Comparison of ENCODE assay signal across 8 cellular contexts in genomic region chr3:15331606-15332404, GRCh38. TPM values are rescaled to one million over a fixed set of nuclear protein-coding genes. Genes with fewer than 3 reads are reported as not detected.
DNase-seq lines count a peak whose midpoint lies in the region; ATAC-seq, FAIRE-seq and TF ChIP-seq lines count a peak whose summit lies in the region.

No MANE protein-coding gene starts in this region.

- H3K4me1 Mint-ChIP-seq in activated CD8-positive, alpha-beta T cell treated with anti-CD3 and anti-CD28 coated beads, Interleukin-2, amount 10 ng/mL, durations not matched to agents 7 days and 5 days (ENCODE audit: low read depth) = peaks cover 39% of the 10 kb centered on the region

- peak overlapping the region in 10 of 11 experiments; percentile 28 to 75 (median 56); a peak in 18 of 22 replicates for H3K27ac ChIP-seq in BLaER1 treated with 17β-estradiol and CSF1 and Interleukin-3, amounts not matched to agents 10 nM and 100 nM
- H3K27ac ChIP-seq in endothelial cell of umbilical vein (ENCODE audit: insufficient read depth, low read depth, low read length) (peak overlapping the region; percentile 61), muscle layer of duodenum (ENCODE audit: low read length) (peak overlapping the region; percentile 73)

- H3K27me3 ChIP-seq in BLaER1 treated with 17β-estradiol and CSF1 and Interleukin-3, amounts not matched to agents 10 nM and 100 nM = peaks cover 23 to 60% (median 58%) of the 10 kb centered on the region in 11 experiments
- H3K27me3 ChIP-seq in endothelial cell of umbilical vein (ENCODE audit: control insufficient read depth in 2 of 2, insufficient read depth in 2 of 2, low read length in 2 of 2) = no peaks in the 10 kb centered on the region
- H3K27me3 ChIP-seq in muscle layer of duodenum (ENCODE audit: low read depth, low read length) = no peaks in the 10 kb centered on the region

- peak overlapping the region; percentile 67 to 91 (median 77) for H3K4me3 ChIP-seq in BLaER1 treated with 17β-estradiol and CSF1 and Interleukin-3, amounts not matched to agents 10 nM and 100 nM
- peak overlapping the region; percentile 91 to 93 (median 92) for H3K4me3 ChIP-seq in endothelial cell of umbilical vein (replicated peaks in 1 of 3; ENCODE audit: insufficient read depth in 1 of 3, low read depth in 1 of 3, low read length in 3 of 3)
- H3K4me3 ChIP-seq in muscle layer of duodenum (ENCODE audit: low read depth in 1 of 2, low read length in 2 of 2) = peak overlapping the region; percentile 81 to 91

- DNase-seq in activated CD8-positive, alpha-beta T cell treated with anti-CD3 and anti-CD28 coated beads, Interleukin-2, amount 10 ng/mL, durations not matched to agents 7 days and 5 days = no peak
- DNase-seq in endothelial cell of umbilical vein (ENCODE audit: low read depth, low spot score) (peak; percentile 52), superior temporal gyrus (ENCODE audit: extremely low spot score) (peak; percentile 62), occipital lobe (lab: John Stamatoyannopoulos, UW) (no peak)

- intact Hi-C loops in endothelial cell of umbilical vein (cut with micrococcal nuclease) = loop anchor here (1.0 kb wide), 2 partner anchors 46 to 64 kb away; no protein-coding TSS in a partner anchor

- peaks cover 31% of the 10 kb centered on the region for H3K36me3 Mint-ChIP-seq in activated CD8-positive, alpha-beta T cell treated with anti-CD3 and anti-CD28 coated beads, Interleukin-2, amount 10 ng/mL, durations not matched to agents 7 days and 5 days (ENCODE audit: low read depth)

- dilution Hi-C loops in endothelial cell of umbilical vein (cut with MboI; ENCODE audit: extremely low pct_ligation_motif_present, low sequenced_read_pairs) = no loop called here

- H3K9me3 Mint-ChIP-seq in activated CD8-positive, alpha-beta T cell treated with anti-CD3 and anti-CD28 coated beads, Interleukin-2, amount 10 ng/mL, durations not matched to agents 7 days and 5 days (ENCODE audit: insufficient read depth) = no peaks in the 10 kb centered on the region

- no peak for TF ChIP-seq RAD21 in Ishikawa (IDR thresholded peaks at IDR 0.05; ENCODE audit: low read depth)

- CTCF ChIA-PET in activated CD8-positive, alpha-beta T cell treated with anti-CD3 and anti-CD28 coated beads, Interleukin-2, amount 10 ng/mL, durations not matched to agents 7 days and 5 days (lab: Charles Lee) = interaction anchor here (0.8 to 10.6 kb wide), 32 partner anchors 8 to 932 kb away, joined by 3 to 168 read pairs (median 6); no protein-coding TSS in a partner anchor
- CTCF ChIA-PET in endothelial cell of umbilical vein (lab: Charles Lee) = interaction anchor here (0.7 to 7.9 kb wide), 28 partner anchors 8 to 75 kb away, joined by 3 to 185 read pairs (median 6); no protein-coding TSS in a partner anchor

- BruUV-seq in endothelial cell of umbilical vein (replicated peaks; lab: Mats Ljungman, UMichigan) = no TSS peak

- H3K36me3 ChIP-seq in BLaER1 treated with 17β-estradiol and CSF1 and Interleukin-3, amounts not matched to agents 10 nM and 100 nM = peaks cover 0 to 33% (median 0%) of the 10 kb centered on the region in 11 experiments; a peak in 11 of 22 replicates
- H3K36me3 ChIP-seq in endothelial cell of umbilical vein (ENCODE audit: control insufficient read depth in 2 of 2, extremely low read depth in 1 of 2, insufficient read depth in 2 of 2, low read length in 2 of 2) = no peaks in the 10 kb centered on the region
- H3K36me3 ChIP-seq in muscle layer of duodenum (ENCODE audit: control insufficient read depth in 1 of 2, insufficient read depth in 2 of 2, low read length in 2 of 2) = no peaks in the 10 kb centered on the region

- POLR2A ChIA-PET in activated CD8-positive, alpha-beta T cell treated with anti-CD3 and anti-CD28 coated beads, Interleukin-2, amount 10 ng/mL, durations not matched to agents 7 days and 5 days (lab: Charles Lee) = interaction anchor here (0.8 kb wide), 2 partner anchors 14 to 30 kb away, joined by 3 to 4 read pairs; no protein-coding TSS in a partner anchor
- POLR2A ChIA-PET in endothelial cell of umbilical vein (lab: Charles Lee) = no interaction called here

- peak overlapping the region; percentile 56 to 83 (median 78) for H3K9ac ChIP-seq in BLaER1 treated with 17β-estradiol and CSF1 and Interleukin-3, amounts not matched to agents 10 nM and 100 nM
- peak overlapping the region; percentile 72 for H3K9ac ChIP-seq in endothelial cell of umbilical vein (replicated peaks; ENCODE audit: extremely low read depth, insufficient read depth, low read length)

- peaks cover 43% of the 10 kb centered on the region for H3K79me2 ChIP-seq in endothelial cell of umbilical vein (ENCODE audit: control insufficient read depth, insufficient read depth, low read length)

- peak overlapping the region; percentile 76 for H3K4me3 Mint-ChIP-seq in activated CD8-positive, alpha-beta T cell treated with anti-CD3 and anti-CD28 coated beads, Interleukin-2, amount 10 ng/mL, durations not matched to agents 7 days and 5 days

- no peaks in the 10 kb centered on the region for H3K9me1 ChIP-seq in endothelial cell of umbilical vein (replicated peaks; ENCODE audit: control insufficient read depth, extremely low read depth, insufficient read depth, low read length)

- no peak for TF ChIP-seq EP300 in Ishikawa (IDR thresholded peaks at IDR 0.05; ENCODE audit: borderline replicate concordance)

- ATAC-seq in GM21367 (IDR thresholded peaks at IDR 0.05; ENCODE audit: unreplicated experiment) = peak; percentile 22
- ATAC-seq in activated CD8-positive, alpha-beta T cell treated with anti-CD3 and anti-CD28 coated beads, Interleukin-2, amount 10 ng/mL, durations not matched to agents 7 days and 5 days = peak; percentile 59

- TF ChIP-seq POLR2A in endothelial cell of umbilical vein (IDR thresholded peaks at IDR 0.05; ENCODE audit: low read depth, low read length) = no peak

- peaks cover 25% of the 10 kb centered on the region for H3K27me3 Mint-ChIP-seq in activated CD8-positive, alpha-beta T cell treated with anti-CD3 and anti-CD28 coated beads, Interleukin-2, amount 10 ng/mL, durations not matched to agents 7 days and 5 days (ENCODE audit: low read depth)

- H3K27ac Mint-ChIP-seq in activated CD8-positive, alpha-beta T cell treated with anti-CD3 and anti-CD28 coated beads, Interleukin-2, amount 10 ng/mL, durations not matched to agents 7 days and 5 days = peak overlapping the region; percentile 31

- no peaks in the 10 kb centered on the region for H3K9me3 ChIP-seq in BLaER1 treated with 17β-estradiol and CSF1 and Interleukin-3, amounts not matched to agents 10 nM and 100 nM (replicated peaks in 1 of 11)
- H3K9me3 ChIP-seq in endothelial cell of umbilical vein (replicated peaks; ENCODE audit: control insufficient read depth, insufficient read depth, low read length) (no peaks in the 10 kb centered on the region), muscle layer of duodenum (ENCODE audit: control insufficient read depth in 1 of 2, low read length in 2 of 2) (no peaks in the 10 kb centered on the region)

- H4K20me1 ChIP-seq in BLaER1 treated with 17β-estradiol and CSF1 and Interleukin-3, amounts not matched to agents 10 nM and 100 nM = peaks cover 0 to 35% (median 16%) of the 10 kb centered on the region in 11 experiments; a peak in 12 of 22 replicates
- H4K20me1 ChIP-seq in endothelial cell of umbilical vein (replicated peaks; ENCODE audit: control insufficient read depth, extremely low read depth, insufficient read depth, low read length) = no peaks in the 10 kb centered on the region

- peak overlapping the region; percentile 83 to 100 (median 96) for H3K4me2 ChIP-seq in BLaER1 treated with 17β-estradiol and CSF1 and Interleukin-3, amounts not matched to agents 10 nM and 100 nM
- H3K4me2 ChIP-seq in endothelial cell of umbilical vein (ENCODE audit: insufficient read depth, low read length) = peak overlapping the region; percentile 99

- FAIRE-seq in endothelial cell of umbilical vein (lab: Jason Lieb, UNC) = no peak

- H2AFZ ChIP-seq in endothelial cell of umbilical vein (ENCODE audit: low read depth, low read length) = peak overlapping the region; percentile 75

- no peak for TF ChIP-seq CTCF in endothelial cell of umbilical vein (IDR thresholded peaks at IDR 0.05; ENCODE audit: extremely low read depth in 1 of 2, insufficient read depth in 1 of 2, low read depth in 1 of 2, low read length in 2 of 2)

- H3K4me1 ChIP-seq in BLaER1 treated with 17β-estradiol and CSF1 and Interleukin-3, amounts not matched to agents 10 nM and 100 nM = peaks cover 21 to 46% (median 32%) of the 10 kb centered on the region in 10 experiments
- peaks cover 41% of the 10 kb centered on the region for H3K4me1 ChIP-seq in endothelial cell of umbilical vein (ENCODE audit: control insufficient read depth, extremely low read depth, insufficient read depth, low read length)
- peaks cover 5 to 14% of the 10 kb centered on the region in 2 donors for H3K4me1 ChIP-seq in muscle layer of duodenum (ENCODE audit: control insufficient read depth in 1 of 2, insufficient read depth in 2 of 2, low read length in 2 of 2)

TF ChIP-seq in Ishikawa, 13 proteins besides CTCF, POLR2A, EP300 and RAD21 (continues in another document):
- no peak for TF ChIP-seq TCF12 (IDR thresholded peaks at IDR 0.05; ENCODE audit: low read depth)
- peak; percentile 89; the same call in 1 of the 2 replicates for TF ChIP-seq ZBTB7A (IDR thresholded peaks at IDR 0.05; ENCODE audit: low read depth)
- TF ChIP-seq EGR1 (IDR thresholded peaks at IDR 0.05) = peak; percentile 89
- TF ChIP-seq YY1 (IDR thresholded peaks at IDR 0.05; ENCODE audit: low read depth) = no peak; the same call in 1 of the 2 replicates
- no peak for TF ChIP-seq NFIC (IDR thresholded peaks at IDR 0.05)

TF ChIP-seq in endothelial cell of umbilical vein, 7 proteins besides CTCF, POLR2A, EP300 and RAD21 (continues in another document):
- no peak for TF ChIP-seq FOS (IDR thresholded peaks at IDR 0.05; ENCODE audit: borderline replicate concordance, insufficient read depth, low read length)
- no peak for TF ChIP-seq MAX (IDR thresholded peaks at IDR 0.05; ENCODE audit: insufficient read depth, insufficient read length)
- no peak for TF ChIP-seq JUN (IDR thresholded peaks at IDR 0.05; ENCODE audit: borderline replicate concordance, insufficient read depth, insufficient read length, low read depth)

RNA-seq across cellular contexts. Expression of gene SH3BP5, which starts 0.6 kb away (rescaled TPM):
- 10 to 100 TPM; 12.6 to 15.0 TPM for total RNA-seq in activated CD8-positive, alpha-beta T cell treated with anti-CD3 and anti-CD28 coated beads, Interleukin-2, amount 10 ng/mL, durations not matched to agents 7 days and 5 days
- total RNA-seq in endothelial cell of umbilical vein (64.8 and 76.3 TPM in 2 replicates), occipital lobe (61.6 TPM)
- 25.0 and 35.3 TPM in 2 replicates for polyA plus RNA-seq in endothelial cell of umbilical vein
- polyA plus RNA-seq in endothelial cell of umbilical vein (2011; cell fraction: cytosol; rRNA removed) = 51.1 and 55.7 TPM in 2 replicates
- 58.2 and 66.7 TPM in 2 replicates for polyA plus RNA-seq in endothelial cell of umbilical vein (2011; cell fraction: nucleus; rRNA removed)
- 44.3 and 58.3 TPM in 2 replicates for polyA plus RNA-seq in endothelial cell of umbilical vein (2012)
- polyA minus RNA-seq in endothelial cell of umbilical vein = 32.9 and 34.3 TPM in 2 replicates
- polyA minus RNA-seq in endothelial cell of umbilical vein (2011; cell fraction: cytosol; rRNA and poly(A)+ RNA removed) = 20.3 TPM
- polyA minus RNA-seq in endothelial cell of umbilical vein (2011; cell fraction: nucleus; rRNA and poly(A)+ RNA removed) = 15.8 and 20.4 TPM in 2 replicates

Comparison
In these comparisons a context has a peak if more than half of its experiments do, and no peak if none do; other contexts are left out.
1. DNase-seq: peak in endothelial cell of umbilical vein (single experiment) and superior temporal gyrus (single experiment); none in activated CD8-positive, alpha-beta T cell treated with anti-CD3 and anti-CD28 coated beads, Interleukin-2, amount 10 ng/mL, durations not matched to agents 7 days and 5 days (single experiment) and occipital lobe (single experiment).
2. Peak in every context shown above with its lines, with median percentiles within 50 percentile points of each other: H3K27ac ChIP-seq and H3K4me3 ChIP-seq.